Comparison of ENCODE assay signal across 18 cellular contexts in the genomic region with DNA sequence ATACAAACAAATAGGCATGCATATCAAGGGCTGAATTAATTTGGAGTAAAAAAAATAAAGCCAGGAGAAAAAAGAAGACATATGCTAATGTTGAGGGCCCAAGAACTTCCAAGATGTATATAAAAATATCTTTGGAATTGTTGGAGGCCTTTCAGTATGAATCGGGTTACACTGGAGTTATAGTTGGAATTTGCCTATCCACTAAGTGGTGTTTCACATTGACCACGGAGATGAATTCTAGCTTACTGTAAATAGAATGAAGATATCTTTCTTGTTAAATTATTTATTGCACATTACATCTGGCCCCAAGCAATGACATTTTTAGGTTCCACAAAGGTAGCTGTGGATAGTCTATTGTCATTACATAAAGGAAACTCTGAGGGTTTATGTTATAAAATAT.
"Had no signal": no experiment of that assay in that cellular context is flagged by ENCODE, and none has a peak within 500 bp of the region (broad histone marks: within the 10 kb centered on the region; RNA-seq: fewer than 3 reads in every experiment).

No MANE protein-coding gene starts in this region.

- DNase-seq: KBM-7; MV-4-11; NCI-H1048; NCI-H1105; NCI-H1417; NCI-H1436 treated with DMSO at 0.1 percent for 48 hours; NCI-H1694; NCI-H187 treated with DMSO at 0.1 percent for 48 hours; NCI-H2029 treated with DMSO at 0.1 percent for 48 hours; NCI-H2171 treated with DMSO at 0.1 percent for 48 hours; NCI-H345; NCI-H446 treated with DMSO at 0.1 percent for 48 hours; NCI-H510A treated with DMSO at 0.1 percent for 48 hours; NCI-H69; NCI-H774; NK-92 treated with Interleukin-12 subunit alpha and Interleukin-12 subunit beta, amount 100 ng/mL, for 24 hours; PC-3; SHP77 had no signal
